In the genomic region with DNA sequence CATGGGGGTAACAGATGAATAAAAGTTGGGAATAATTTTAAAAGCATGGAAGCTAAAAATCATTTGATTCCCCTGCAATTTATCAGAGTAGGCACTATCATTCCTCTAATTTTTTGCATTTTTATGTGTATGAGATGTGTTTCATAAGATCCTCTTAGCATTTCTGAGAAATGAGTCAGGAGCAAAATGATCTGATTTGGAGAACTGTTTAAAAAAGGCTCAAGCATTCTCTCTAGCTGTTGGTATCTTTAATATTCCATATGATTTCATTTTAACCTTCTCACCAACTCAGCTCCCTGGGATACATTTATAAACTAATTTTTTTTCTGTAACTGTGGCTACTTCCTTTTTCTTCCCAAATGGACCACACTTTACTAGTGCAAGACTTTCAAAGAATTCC, we compare ENCODE assay signal across 15 cellular contexts.
DNase-seq lines count a peak whose midpoint lies in the region; ATAC-seq and TF ChIP-seq lines count a peak whose summit lies in the region.
"Had no signal": no experiment of that assay in that cellular context is flagged by ENCODE, and none has a peak within 500 bp of the region (broad histone marks: within the 10 kb centered on the region; RNA-seq: fewer than 3 reads in every experiment).

No MANE protein-coding gene starts in this region.

- H3K9me3 Mint-ChIP-seq in endodermal cell: peaks cover 10% of the 10 kb centered on the region

- no peak overlapping the region for H3K4me3 Mint-ChIP-seq in endodermal cell
- H3K4me3 Mint-ChIP-seq: CD4-positive, alpha-beta memory T cell had no signal

- H4K20me1 ChIP-seq in fibroblast of lung (ENCODE audit: control insufficient read depth, extremely low read depth, insufficient read depth, low read length): no peaks in the 10 kb centered on the region

- H3K36me3 Mint-ChIP-seq in endodermal cell (ENCODE audit: low read depth): no peaks in the 10 kb centered on the region
- H3K36me3 Mint-ChIP-seq: CD4-positive, alpha-beta memory T cell had no signal

- H3K27me3 Mint-ChIP-seq in endodermal cell (ENCODE audit: insufficient read depth): peaks cover 3% of the 10 kb centered on the region

- no peak overlapping the region for H3K27ac Mint-ChIP-seq in endodermal cell
- H3K27ac Mint-ChIP-seq: CD4-positive, alpha-beta memory T cell had no signal

- H3K36me3 ChIP-seq in RWPE2 (ENCODE audit: low read depth) (no peaks in the 10 kb centered on the region), fibroblast of lung (ENCODE audit: control insufficient read depth, insufficient read depth, low read length) (no peaks in the 10 kb centered on the region), endodermal cell (ENCODE audit: control insufficient read depth, insufficient read depth, low read length) (no peaks in the 10 kb centered on the region)

- no peak overlapping the region for H3K4me3 ChIP-seq in RWPE2 (ENCODE audit: severe bottlenecking)
- H3K4me3 ChIP-seq in fibroblast of lung (replicated peaks in 1 of 4; ENCODE audit: control extremely low read depth in 1 of 4, insufficient read depth in 1 of 4, low read depth in 3 of 4, low read length in 4 of 4): no peak overlapping the region
- no peak overlapping the region for H3K4me3 ChIP-seq in lower leg skin (ENCODE audit: low read depth, poor library complexity, severe bottlenecking)
- no peak overlapping the region for H3K4me3 ChIP-seq in endodermal cell (ENCODE audit: low read length)
- H3K4me3 ChIP-seq: mucosa of descending colon had no signal

- no peak overlapping the region for H3K4me2 ChIP-seq in fibroblast of lung (ENCODE audit: extremely low read depth, insufficient read depth, low read length)

- H3K9ac ChIP-seq in fibroblast of lung (ENCODE audit: insufficient read depth, low read length) (no peak overlapping the region), endodermal cell (ENCODE audit: extremely low read depth, low read length, poor library complexity, severe bottlenecking) (no peak overlapping the region)

- no peaks in the 10 kb centered on the region for H3K4me1 Mint-ChIP-seq in endodermal cell
- H3K4me1 Mint-ChIP-seq: CD4-positive, alpha-beta memory T cell had no signal

- intact Hi-C loops in lower leg skin (cut with DNase I; ENCODE audit: low total_unique reads): no loop called here

- no peaks in the 10 kb centered on the region for H3K79me2 ChIP-seq in fibroblast of lung (ENCODE audit: control insufficient read depth, insufficient read depth, low read length)

- DNase-seq in EL (peak; percentile 91), RWPE2 (ENCODE audit: low spot score) (no peak), fibroblast of lung (ENCODE audit: low read depth in 2 of 2) (peak; percentile 41 to 80), putamen (ENCODE audit: low spot score) (peak; percentile 2), NCI-H146 treated with DMSO at 0.1 percent for 48 hours (lab: John Stamatoyannopoulos, UW; ENCODE audit: unreplicated experiment) (no peak), lower leg skin (ENCODE audit: low spot score in 2 of 2) (no peak), endodermal cell (no peak)
- DNase-seq: aorta; CD4-positive, alpha-beta memory T cell; kidney; mucosa of descending colon; NCI-H1105; NCI-H2227 treated with DMSO at 0.1 percent for 48 hours; posterior cingulate gyrus had no signal

- no peak for TF ChIP-seq CTCF in RWPE2 (IDR thresholded peaks at IDR 0.05; ENCODE audit: poor library complexity, severe bottlenecking)
- no peak for TF ChIP-seq CTCF in fibroblast of lung (conservative IDR thresholded peaks at IDR 0.05 in 1 of 2, IDR thresholded peaks at IDR 0.05 in 1 of 2; ENCODE audit: low read depth in 1 of 2, low read length in 2 of 2)
- TF ChIP-seq CTCF in lower leg skin (IDR thresholded peaks at IDR 0.05): no peak
- no peak for TF ChIP-seq CTCF in endodermal cell (conservative IDR thresholded peaks at IDR 0.05)

- no peaks in the 10 kb centered on the region for H3K27me3 ChIP-seq in RWPE2 (ENCODE audit: insufficient read depth, poor library complexity, severe bottlenecking)
- H3K27me3 ChIP-seq in fibroblast of lung (ENCODE audit: control insufficient read depth, insufficient read depth, low read length): no peaks in the 10 kb centered on the region
- no peaks in the 10 kb centered on the region for H3K27me3 ChIP-seq in endodermal cell (ENCODE audit: control insufficient read depth, insufficient read depth, low read length, poor library complexity, severe bottlenecking)

- no peak overlapping the region for H2AFZ ChIP-seq in fibroblast of lung (ENCODE audit: low read length)

- H3K27ac ChIP-seq in RWPE2 (ENCODE audit: poor library complexity, severe bottlenecking): peak overlapping the region; percentile 65
- peak overlapping the region; percentile 29 for H3K27ac ChIP-seq in fibroblast of lung (ENCODE audit: insufficient read depth, low read length)
- H3K27ac ChIP-seq in endodermal cell (ENCODE audit: low read depth, low read length): no peak overlapping the region

- H3K9me3 ChIP-seq in RWPE2 (ENCODE audit: severe bottlenecking): no peaks in the 10 kb centered on the region
- no peaks in the 10 kb centered on the region for H3K9me3 ChIP-seq in fibroblast of lung (ENCODE audit: control insufficient read depth, insufficient read depth, low read depth, low read length)
- H3K9me3 ChIP-seq in endodermal cell (ENCODE audit: control insufficient read depth, low read length): no peaks in the 10 kb centered on the region
- H3K9me3 ChIP-seq: mucosa of descending colon had no signal

- TF ChIP-seq POLR2A in lower leg skin (IDR thresholded peaks at IDR 0.05): no peak

- ATAC-seq in RWPE2 (ENCODE audit: low read depth) (peak; percentile 94), HG02798 (IDR thresholded peaks at IDR 0.05; ENCODE audit: poor library complexity, unreplicated experiment) (no peak)
- ATAC-seq: mucosa of descending colon had no signal

- peaks cover 14% of the 10 kb centered on the region for H3K4me1 ChIP-seq in RWPE2 (ENCODE audit: insufficient read depth, poor library complexity, severe bottlenecking)
- H3K4me1 ChIP-seq in fibroblast of lung (ENCODE audit: control insufficient read depth, extremely low read depth, insufficient read depth, low read length): no peaks in the 10 kb centered on the region
- H3K4me1 ChIP-seq in endodermal cell (ENCODE audit: control insufficient read depth, insufficient read depth, low read length): no peaks in the 10 kb centered on the region

Comparison
In these comparisons a context has a peak if more than half of its experiments do, and no peak if none do; other contexts are left out.
1. DNase-seq: peak in EL (single experiment), fibroblast of lung (2 of 2) and putamen (single experiment); none in RWPE2 (single experiment), NCI-H146 treated with DMSO at 0.1 percent for 48 hours (single experiment), lower leg skin (0 of 2) and endodermal cell (single experiment).